ENCODE assay signal across 1 cellular context in the genomic region with DNA sequence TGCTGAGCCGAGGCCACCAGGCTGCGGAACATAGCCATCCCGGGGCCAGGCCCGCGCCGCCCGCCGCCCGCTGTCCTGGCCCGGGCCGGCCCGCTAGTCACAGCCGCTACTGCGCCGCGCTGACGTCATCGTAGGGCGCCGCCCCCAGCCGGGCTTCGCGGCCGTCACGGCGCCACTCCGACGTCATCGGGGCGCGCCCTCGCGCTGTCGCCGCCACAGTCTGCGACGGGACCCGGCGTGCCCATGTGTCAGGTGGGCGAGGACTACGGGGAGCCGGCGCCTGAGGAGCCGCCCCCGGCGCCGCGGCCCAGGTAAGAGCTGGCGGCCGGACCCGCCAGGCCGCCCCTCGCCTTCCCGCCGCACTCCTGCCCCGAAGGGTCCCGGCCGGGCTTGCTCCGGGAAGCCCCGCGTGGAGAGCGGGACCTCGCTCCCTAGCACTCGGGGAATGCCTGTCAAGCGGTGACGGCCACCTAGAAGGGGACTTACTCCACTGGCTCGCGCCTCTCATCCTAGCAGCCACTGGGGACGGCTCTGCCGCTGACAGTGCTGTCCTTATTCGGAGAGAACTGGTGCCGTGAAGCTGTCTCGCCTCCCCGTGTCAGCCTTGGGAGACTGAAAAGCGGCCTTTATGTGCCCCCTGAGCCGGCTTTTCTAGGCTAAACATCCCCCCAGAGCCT.
TF ChIP-seq lines count a peak whose summit lies in the region.

A gene (plus strand): TSS at position 216 of the 677 bp plus-strand sequence. CDS start 28 bp downstream, at position 244.
A gene with protein sequence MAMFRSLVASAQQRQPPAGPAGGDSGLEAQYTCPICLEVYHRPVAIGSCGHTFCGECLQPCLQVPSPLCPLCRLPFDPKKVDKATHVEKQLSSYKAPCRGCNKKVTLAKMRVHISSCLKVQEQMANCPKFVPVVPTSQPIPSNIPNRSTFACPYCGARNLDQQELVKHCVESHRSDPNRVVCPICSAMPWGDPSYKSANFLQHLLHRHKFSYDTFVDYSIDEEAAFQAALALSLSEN (minus strand): TSS at position 121 of the 677 bp plus-strand sequence. CDS start 83 bp downstream, at position 38.

TF ChIP-seq in HepG2, 621 proteins besides CTCF, POLR2A, EP300 and RAD21 (continued from another document and continues in another):
- TF ChIP-seq, protein P1, sequence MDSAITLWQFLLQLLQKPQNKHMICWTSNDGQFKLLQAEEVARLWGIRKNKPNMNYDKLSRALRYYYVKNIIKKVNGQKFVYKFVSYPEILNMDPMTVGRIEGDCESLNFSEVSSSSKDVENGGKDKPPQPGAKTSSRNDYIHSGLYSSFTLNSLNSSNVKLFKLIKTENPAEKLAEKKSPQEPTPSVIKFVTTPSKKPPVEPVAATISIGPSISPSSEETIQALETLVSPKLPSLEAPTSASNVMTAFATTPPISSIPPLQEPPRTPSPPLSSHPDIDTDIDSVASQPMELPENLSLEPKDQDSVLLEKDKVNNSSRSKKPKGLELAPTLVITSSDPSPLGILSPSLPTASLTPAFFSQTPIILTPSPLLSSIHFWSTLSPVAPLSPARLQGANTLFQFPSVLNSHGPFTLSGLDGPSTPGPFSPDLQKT (CRISPR knock-in tag; IDR thresholded peaks at IDR 0.05; ENCODE audit: borderline replicate concordance): no peak
- peak; percentile 58; the same call in 1 of the 2 replicates for TF ChIP-seq ARNTL (CRISPR knock-in tag; IDR thresholded peaks at IDR 0.05)
- TF ChIP-seq, protein P2, sequence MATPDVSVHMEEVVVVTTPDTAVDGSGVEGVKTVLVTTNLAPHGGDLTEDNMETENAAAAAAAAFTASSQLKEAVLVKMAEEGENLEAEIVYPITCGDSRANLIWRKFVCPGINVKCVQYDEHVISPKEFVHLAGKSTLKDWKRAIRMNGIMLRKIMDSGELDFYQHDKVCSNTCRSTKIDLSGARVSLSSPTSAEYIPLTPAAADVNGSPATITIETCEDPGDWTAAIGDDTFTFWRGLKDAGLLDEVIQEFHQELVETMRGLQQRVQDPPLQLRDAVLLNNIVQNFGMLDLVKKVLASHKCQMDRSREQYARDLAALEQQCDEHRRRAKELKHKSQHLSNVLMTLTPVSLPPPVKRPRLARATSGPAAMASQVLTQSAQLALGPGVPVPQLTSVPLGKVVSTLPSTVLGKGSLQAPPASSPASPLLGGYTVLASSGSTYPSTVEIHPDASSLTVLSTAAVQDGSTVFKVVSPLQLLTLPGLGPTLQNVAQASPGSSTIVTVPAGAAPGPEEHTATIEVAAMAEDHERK (CRISPR knock-in tag; IDR thresholded peaks at IDR 0.05; ENCODE audit: low read depth): peak; percentile 87
- no peak for TF ChIP-seq ZNF33A (CRISPR knock-in tag; IDR thresholded peaks at IDR 0.05; ENCODE audit: borderline replicate concordance)
- TF ChIP-seq, protein P3, sequence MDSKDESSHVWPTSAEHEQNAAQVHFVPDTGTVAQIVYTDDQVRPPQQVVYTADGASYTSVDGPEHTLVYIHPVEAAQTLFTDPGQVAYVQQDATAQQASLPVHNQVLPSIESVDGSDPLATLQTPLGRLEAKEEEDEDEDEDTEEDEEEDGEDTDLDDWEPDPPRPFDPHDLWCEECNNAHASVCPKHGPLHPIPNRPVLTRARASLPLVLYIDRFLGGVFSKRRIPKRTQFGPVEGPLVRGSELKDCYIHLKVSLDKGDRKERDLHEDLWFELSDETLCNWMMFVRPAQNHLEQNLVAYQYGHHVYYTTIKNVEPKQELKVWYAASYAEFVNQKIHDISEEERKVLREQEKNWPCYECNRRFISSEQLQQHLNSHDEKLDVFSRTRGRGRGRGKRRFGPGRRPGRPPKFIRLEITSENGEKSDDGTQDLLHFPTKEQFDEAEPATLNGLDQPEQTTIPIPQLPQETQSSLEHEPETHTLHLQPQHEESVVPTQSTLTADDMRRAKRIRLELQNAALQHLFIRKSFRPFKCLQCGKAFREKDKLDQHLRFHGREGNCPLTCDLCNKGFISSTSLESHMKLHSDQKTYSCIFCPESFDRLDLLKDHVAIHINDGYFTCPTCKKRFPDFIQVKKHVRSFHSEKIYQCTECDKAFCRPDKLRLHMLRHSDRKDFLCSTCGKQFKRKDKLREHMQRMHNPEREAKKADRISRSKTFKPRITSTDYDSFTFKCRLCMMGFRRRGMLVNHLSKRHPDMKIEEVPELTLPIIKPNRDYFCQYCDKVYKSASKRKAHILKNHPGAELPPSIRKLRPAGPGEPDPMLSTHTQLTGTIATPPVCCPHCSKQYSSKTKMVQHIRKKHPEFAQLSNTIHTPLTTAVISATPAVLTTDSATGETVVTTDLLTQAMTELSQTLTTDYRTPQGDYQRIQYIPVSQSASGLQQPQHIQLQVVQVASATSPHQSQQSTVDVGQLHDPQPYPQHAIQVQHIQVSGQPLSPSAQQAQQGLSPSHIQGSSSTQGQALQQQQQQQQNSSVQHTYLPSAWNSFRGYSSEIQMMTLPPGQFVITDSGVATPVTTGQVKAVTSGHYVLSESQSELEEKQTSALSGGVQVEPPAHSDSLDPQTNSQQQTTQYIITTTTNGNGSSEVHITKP (CRISPR knock-in tag; IDR thresholded peaks at IDR 0.05; ENCODE audit: low read depth): no peak
- no peak for TF ChIP-seq ZNF326 (CRISPR knock-in tag; IDR thresholded peaks at IDR 0.05; ENCODE audit: borderline replicate concordance)
- TF ChIP-seq PITX1 (CRISPR knock-in tag; IDR thresholded peaks at IDR 0.05): no peak
- TF ChIP-seq EED (CRISPR knock-in tag; IDR thresholded peaks at IDR 0.05): no peak
- peak; percentile 50; the same call in 1 of the 2 replicates for TF ChIP-seq SMAD1 (CRISPR knock-in tag; IDR thresholded peaks at IDR 0.05; ENCODE audit: borderline replicate concordance, low read depth)
- TF ChIP-seq, protein P4, sequence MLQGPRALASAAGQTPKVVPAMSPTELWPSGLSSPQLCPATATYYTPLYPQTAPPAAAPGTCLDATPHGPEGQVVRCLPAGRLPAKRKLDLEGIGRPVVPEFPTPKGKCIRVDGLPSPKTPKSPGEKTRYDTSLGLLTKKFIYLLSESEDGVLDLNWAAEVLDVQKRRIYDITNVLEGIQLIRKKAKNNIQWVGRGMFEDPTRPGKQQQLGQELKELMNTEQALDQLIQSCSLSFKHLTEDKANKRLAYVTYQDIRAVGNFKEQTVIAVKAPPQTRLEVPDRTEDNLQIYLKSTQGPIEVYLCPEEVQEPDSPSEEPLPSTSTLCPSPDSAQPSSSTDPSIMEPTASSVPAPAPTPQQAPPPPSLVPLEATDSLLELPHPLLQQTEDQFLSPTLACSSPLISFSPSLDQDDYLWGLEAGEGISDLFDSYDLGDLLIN (CRISPR knock-in tag; IDR thresholded peaks at IDR 0.05; ENCODE audit: borderline replicate concordance): no peak
- TF ChIP-seq ZNF773 (CRISPR knock-in tag; IDR thresholded peaks at IDR 0.05; ENCODE audit: borderline replicate concordance): no peak; the same call in 1 of the 2 replicates
- TF ChIP-seq ZFP41 (CRISPR knock-in tag; IDR thresholded peaks at IDR 0.05; ENCODE audit: borderline replicate concordance): no peak
- TF ChIP-seq PPARG (CRISPR knock-in tag; conservative IDR thresholded peaks at IDR 0.05): peak; percentile 66; the same call in 1 of the 2 replicates
- TF ChIP-seq NFYB (CRISPR knock-in tag; IDR thresholded peaks at IDR 0.05): peak; percentile 34; the same call in 1 of the 2 replicates
- peak; percentile 68; the same call in 1 of the 2 replicates for TF ChIP-seq MIER3 (CRISPR knock-in tag; IDR thresholded peaks at IDR 0.05; ENCODE audit: borderline replicate concordance)
- TF ChIP-seq MATR3 (CRISPR knock-in tag; IDR thresholded peaks at IDR 0.05): no peak
- TF ChIP-seq, protein P5, sequence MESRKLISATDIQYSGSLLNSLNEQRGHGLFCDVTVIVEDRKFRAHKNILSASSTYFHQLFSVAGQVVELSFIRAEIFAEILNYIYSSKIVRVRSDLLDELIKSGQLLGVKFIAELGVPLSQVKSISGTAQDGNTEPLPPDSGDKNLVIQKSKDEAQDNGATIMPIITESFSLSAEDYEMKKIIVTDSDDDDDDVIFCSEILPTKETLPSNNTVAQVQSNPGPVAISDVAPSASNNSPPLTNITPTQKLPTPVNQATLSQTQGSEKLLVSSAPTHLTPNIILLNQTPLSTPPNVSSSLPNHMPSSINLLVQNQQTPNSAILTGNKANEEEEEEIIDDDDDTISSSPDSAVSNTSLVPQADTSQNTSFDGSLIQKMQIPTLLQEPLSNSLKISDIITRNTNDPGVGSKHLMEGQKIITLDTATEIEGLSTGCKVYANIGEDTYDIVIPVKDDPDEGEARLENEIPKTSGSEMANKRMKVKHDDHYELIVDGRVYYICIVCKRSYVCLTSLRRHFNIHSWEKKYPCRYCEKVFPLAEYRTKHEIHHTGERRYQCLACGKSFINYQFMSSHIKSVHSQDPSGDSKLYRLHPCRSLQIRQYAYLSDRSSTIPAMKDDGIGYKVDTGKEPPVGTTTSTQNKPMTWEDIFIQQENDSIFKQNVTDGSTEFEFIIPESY (CRISPR knock-in tag; IDR thresholded peaks at IDR 0.05): peak; percentile 58
- TF ChIP-seq ARNT2 (CRISPR knock-in tag; IDR thresholded peaks at IDR 0.05; ENCODE audit: low read depth): peak; percentile 96
- TF ChIP-seq, protein P6, sequence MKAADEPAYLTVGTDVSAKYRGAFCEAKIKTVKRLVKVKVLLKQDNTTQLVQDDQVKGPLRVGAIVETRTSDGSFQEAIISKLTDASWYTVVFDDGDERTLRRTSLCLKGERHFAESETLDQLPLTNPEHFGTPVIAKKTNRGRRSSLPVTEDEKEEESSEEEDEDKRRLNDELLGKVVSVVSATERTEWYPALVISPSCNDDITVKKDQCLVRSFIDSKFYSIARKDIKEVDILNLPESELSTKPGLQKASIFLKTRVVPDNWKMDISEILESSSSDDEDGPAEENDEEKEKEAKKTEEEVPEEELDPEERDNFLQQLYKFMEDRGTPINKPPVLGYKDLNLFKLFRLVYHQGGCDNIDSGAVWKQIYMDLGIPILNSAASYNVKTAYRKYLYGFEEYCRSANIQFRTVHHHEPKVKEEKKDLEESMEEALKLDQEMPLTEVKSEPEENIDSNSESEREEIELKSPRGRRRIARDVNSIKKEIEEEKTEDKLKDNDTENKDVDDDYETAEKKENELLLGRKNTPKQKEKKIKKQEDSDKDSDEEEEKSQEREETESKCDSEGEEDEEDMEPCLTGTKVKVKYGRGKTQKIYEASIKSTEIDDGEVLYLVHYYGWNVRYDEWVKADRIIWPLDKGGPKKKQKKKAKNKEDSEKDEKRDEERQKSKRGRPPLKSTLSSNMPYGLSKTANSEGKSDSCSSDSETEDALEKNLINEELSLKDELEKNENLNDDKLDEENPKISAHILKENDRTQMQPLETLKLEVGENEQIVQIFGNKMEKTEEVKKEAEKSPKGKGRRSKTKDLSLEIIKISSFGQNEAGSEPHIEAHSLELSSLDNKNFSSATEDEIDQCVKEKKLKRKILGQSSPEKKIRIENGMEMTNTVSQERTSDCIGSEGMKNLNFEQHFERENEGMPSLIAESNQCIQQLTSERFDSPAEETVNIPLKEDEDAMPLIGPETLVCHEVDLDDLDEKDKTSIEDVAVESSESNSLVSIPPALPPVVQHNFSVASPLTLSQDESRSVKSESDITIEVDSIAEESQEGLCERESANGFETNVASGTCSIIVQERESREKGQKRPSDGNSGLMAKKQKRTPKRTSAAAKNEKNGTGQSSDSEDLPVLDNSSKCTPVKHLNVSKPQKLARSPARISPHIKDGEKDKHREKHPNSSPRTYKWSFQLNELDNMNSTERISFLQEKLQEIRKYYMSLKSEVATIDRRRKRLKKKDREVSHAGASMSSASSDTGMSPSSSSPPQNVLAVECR (CRISPR knock-in tag; IDR thresholded peaks at IDR 0.05; ENCODE audit: borderline replicate concordance): peak; percentile 100
- no peak for TF ChIP-seq ZMYM2 (CRISPR knock-in tag; IDR thresholded peaks at IDR 0.05)
- no peak for TF ChIP-seq SIX1 (CRISPR knock-in tag; IDR thresholded peaks at IDR 0.05; ENCODE audit: borderline replicate concordance)
- TF ChIP-seq HDAC1 (CRISPR knock-in tag; IDR thresholded peaks at IDR 0.05): peak; percentile 100
- no peak for TF ChIP-seq FOXA1 (IDR thresholded peaks at IDR 0.05)
- TF ChIP-seq FOXA1 (CRISPR knock-in tag; IDR thresholded peaks at IDR 0.05): no peak
- TF ChIP-seq HMG20A (CRISPR knock-in tag; IDR thresholded peaks at IDR 0.05; ENCODE audit: borderline replicate concordance): no peak
- TF ChIP-seq ZMYM4 (CRISPR knock-in tag; IDR thresholded peaks at IDR 0.05): peak; percentile 78
- no peak for TF ChIP-seq ZNF124 (CRISPR knock-in tag; IDR thresholded peaks at IDR 0.05)
- TF ChIP-seq TOPORS (CRISPR knock-in tag; IDR thresholded peaks at IDR 0.05): peak; percentile 45; the same call in 1 of the 2 replicates
- TF ChIP-seq, protein P7, sequence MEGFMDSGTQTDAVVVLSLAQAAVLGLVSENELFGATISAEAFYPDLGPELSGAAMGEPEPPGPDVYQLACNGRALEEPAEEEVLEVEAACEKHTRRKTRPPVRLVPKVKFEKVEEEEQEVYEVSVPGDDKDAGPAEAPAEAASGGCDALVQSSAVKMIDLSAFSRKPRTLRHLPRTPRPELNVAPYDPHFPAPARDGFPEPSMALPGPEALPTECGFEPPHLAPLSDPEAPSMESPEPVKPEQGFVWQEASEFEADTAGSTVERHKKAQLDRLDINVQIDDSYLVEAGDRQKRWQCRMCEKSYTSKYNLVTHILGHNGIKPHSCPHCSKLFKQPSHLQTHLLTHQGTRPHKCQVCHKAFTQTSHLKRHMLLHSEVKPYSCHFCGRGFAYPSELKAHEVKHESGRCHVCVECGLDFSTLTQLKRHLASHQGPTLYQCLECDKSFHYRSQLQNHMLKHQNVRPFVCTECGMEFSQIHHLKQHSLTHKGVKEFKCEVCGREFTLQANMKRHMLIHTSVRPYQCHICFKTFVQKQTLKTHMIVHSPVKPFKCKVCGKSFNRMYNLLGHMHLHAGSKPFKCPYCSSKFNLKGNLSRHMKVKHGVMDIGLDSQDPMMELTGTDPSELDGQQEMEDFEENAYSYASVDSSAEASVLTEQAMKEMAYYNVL (CRISPR knock-in tag; IDR thresholded peaks at IDR 0.05; ENCODE audit: borderline replicate concordance): 0 out of 2 replicates have a peak, but pooled peaks have one; percentile 24
- TF ChIP-seq SYNCRIP (IDR thresholded peaks at IDR 0.05; ENCODE audit: insufficient read depth, low read depth, low read length): no peak
- no peak for TF ChIP-seq ZFP36L1 (CRISPR knock-in tag; IDR thresholded peaks at IDR 0.05)
- peak; percentile 69; the same call in 1 of the 2 replicates for TF ChIP-seq ARHGAP35 (CRISPR knock-in tag; IDR thresholded peaks at IDR 0.05; ENCODE audit: borderline replicate concordance)
- no peak for TF ChIP-seq NFIB (CRISPR knock-in tag; IDR thresholded peaks at IDR 0.05; ENCODE audit: borderline replicate concordance)
- TF ChIP-seq, protein P8, sequence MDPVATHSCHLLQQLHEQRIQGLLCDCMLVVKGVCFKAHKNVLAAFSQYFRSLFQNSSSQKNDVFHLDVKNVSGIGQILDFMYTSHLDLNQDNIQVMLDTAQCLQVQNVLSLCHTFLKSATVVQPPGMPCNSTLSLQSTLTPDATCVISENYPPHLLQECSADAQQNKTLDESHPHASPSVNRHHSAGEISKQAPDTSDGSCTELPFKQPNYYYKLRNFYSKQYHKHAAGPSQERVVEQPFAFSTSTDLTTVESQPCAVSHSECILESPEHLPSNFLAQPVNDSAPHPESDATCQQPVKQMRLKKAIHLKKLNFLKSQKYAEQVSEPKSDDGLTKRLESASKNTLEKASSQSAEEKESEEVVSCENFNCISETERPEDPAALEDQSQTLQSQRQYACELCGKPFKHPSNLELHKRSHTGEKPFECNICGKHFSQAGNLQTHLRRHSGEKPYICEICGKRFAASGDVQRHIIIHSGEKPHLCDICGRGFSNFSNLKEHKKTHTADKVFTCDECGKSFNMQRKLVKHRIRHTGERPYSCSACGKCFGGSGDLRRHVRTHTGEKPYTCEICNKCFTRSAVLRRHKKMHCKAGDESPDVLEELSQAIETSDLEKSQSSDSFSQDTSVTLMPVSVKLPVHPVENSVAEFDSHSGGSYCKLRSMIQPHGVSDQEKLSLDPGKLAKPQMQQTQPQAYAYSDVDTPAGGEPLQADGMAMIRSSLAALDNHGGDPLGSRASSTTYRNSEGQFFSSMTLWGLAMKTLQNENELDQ (CRISPR knock-in tag; IDR thresholded peaks at IDR 0.05; ENCODE audit: borderline replicate concordance): no peak
- no peak for TF ChIP-seq MBNL3 (CRISPR knock-in tag; conservative IDR thresholded peaks at IDR 0.05)
